In genomic region chr12:50508420-50508819, GRCh38 we compare ENCODE assay signal across 13 cellular contexts. TPM values are rescaled to one million over a fixed set of nuclear protein-coding genes. Genes with fewer than 3 reads are reported as not detected.
A peak's percentile ranks its signal among the peaks of the same experiment; 100 is the strongest.
DNase-seq lines count a peak whose midpoint lies in the region; ATAC-seq and TF ChIP-seq lines count a peak whose summit lies in the region.
"Had no signal": no experiment of that assay in that cellular context is flagged by ENCODE, and none has a peak within 500 bp of the region (broad histone marks: within the 10 kb centered on the region; RNA-seq: fewer than 3 reads in every experiment).

No MANE protein-coding gene starts in this region.

- H3K27ac Mint-ChIP-seq in CD8-positive, alpha-beta T cell: peak overlapping the region; percentile 80
- H3K27ac Mint-ChIP-seq in activated naive CD8-positive, alpha-beta T cell treated with anti-CD3 and anti-CD28 coated beads, Interleukin-2, amount 50 U/mL, for 24 hours: peak overlapping the region; percentile 28
- peak overlapping the region in 5 of 6 donors; percentile 7 to 93 (median 92) for H3K27ac Mint-ChIP-seq in naive B cell

- H3K36me3 ChIP-seq in CD8-positive, alpha-beta T cell (ENCODE audit: insufficient read depth, low read length): no peaks in the 10 kb centered on the region
- no peaks in the 10 kb centered on the region for H3K36me3 ChIP-seq in tibial artery

- H3K9me3 Mint-ChIP-seq in CD8-positive, alpha-beta T cell: no peaks in the 10 kb centered on the region
- H3K9me3 Mint-ChIP-seq in activated naive CD8-positive, alpha-beta T cell treated with anti-CD3 and anti-CD28 coated beads, Interleukin-2, amount 50 U/mL, for 24 hours: no peaks in the 10 kb centered on the region
- no peaks in the 10 kb centered on the region for H3K9me3 Mint-ChIP-seq in naive B cell
- H3K9me3 Mint-ChIP-seq: WTC11 had no signal

- POLR2A ChIA-PET in CD8-positive, alpha-beta T cell (lab: Charles Lee): interaction anchor here (0.5 to 4.2 kb wide), 5 partner anchors 12 to 130 kb away, joined by 3 to 17 read pairs (median 6); no protein-coding TSS in a partner anchor

- CTCF ChIA-PET in CD8-positive, alpha-beta T cell (lab: Charles Lee): interaction anchor here (0.6 to 10.6 kb wide), 6 partner anchors 10 to 141 kb away, joined by 3 to 150 read pairs (median 4); no protein-coding TSS in a partner anchor

- peaks cover 56% of the 10 kb centered on the region for H3K4me1 ChIP-seq in CD8-positive, alpha-beta T cell (ENCODE audit: insufficient read depth, low read length)
- peaks cover 0 to 42% (median 25%) of the 10 kb centered on the region in 4 donors for H3K4me1 ChIP-seq in tibial artery

- H3K27me3 Mint-ChIP-seq in CD8-positive, alpha-beta T cell (ENCODE audit: low read depth): no peaks in the 10 kb centered on the region
- no peaks in the 10 kb centered on the region for H3K27me3 Mint-ChIP-seq in activated naive CD8-positive, alpha-beta T cell treated with anti-CD3 and anti-CD28 coated beads, Interleukin-2, amount 50 U/mL, for 24 hours
- H3K27me3 Mint-ChIP-seq in naive B cell: no peaks in the 10 kb centered on the region

- DNase-seq in AG10803 (ENCODE audit: low read depth): peak; percentile 36
- DNase-seq in CD8-positive, alpha-beta T cell: no peak
- no peak for DNase-seq in activated naive CD8-positive, alpha-beta T cell treated with anti-CD3 and anti-CD28 coated beads, Interleukin-2, amount 50 U/mL, for 24 hours
- no peak for DNase-seq in naive B cell
- no peak for DNase-seq in tibial artery
- no peak for DNase-seq in KG1 (lab: John Stamatoyannopoulos, UW)
- DNase-seq: activated gamma-delta T cell; NCI-H2081; stimulated activated CD4-positive, alpha-beta T cell treated with anti-CD3 and anti-CD28 coated beads, Interleukin-1b, Interleukin-23, amount 100 ng/mL, for 48 hours had no signal

- peak overlapping the region; percentile 94 for H3K4me3 Mint-ChIP-seq in CD8-positive, alpha-beta T cell
- H3K4me3 Mint-ChIP-seq in activated naive CD8-positive, alpha-beta T cell treated with anti-CD3 and anti-CD28 coated beads, Interleukin-2, amount 50 U/mL, for 24 hours: peak overlapping the region; percentile 91
- H3K4me3 Mint-ChIP-seq in naive B cell: peak overlapping the region in 7 of 8 donors; percentile 54 to 99 (median 95)
- H3K4me3 Mint-ChIP-seq: WTC11 had no signal

- intact Hi-C loops in CD8-positive, alpha-beta T cell (cut with DNase I, micrococcal nuclease): loop anchor here in 1 of 2 experiments (5.0 kb wide), 1 partner anchor 39 kb away; no protein-coding TSS in a partner anchor
- intact Hi-C loops in tibial artery (cut with DNase I; ENCODE audit: low total_unique reads): no loop called here

- peak overlapping the region; percentile 14 for H3K27ac ChIP-seq in CD8-positive, alpha-beta T cell (ENCODE audit: low read depth, low read length)
- H3K27ac ChIP-seq in tibial artery: no peak overlapping the region
- H3K27ac ChIP-seq: SJSA1 had no signal

- no peak for TF ChIP-seq CTCF in AG10803 (conservative IDR thresholded peaks at IDR 0.05; ENCODE audit: low read length)
- no peak for TF ChIP-seq CTCF in CD8-positive, alpha-beta T cell (IDR thresholded peaks at IDR 0.05)
- no peak for TF ChIP-seq CTCF in tibial artery (IDR thresholded peaks at IDR 0.05)

- no peak overlapping the region for H3K4me3 ChIP-seq in AG10803 (ENCODE audit: low read length)
- H3K4me3 ChIP-seq in CD8-positive, alpha-beta T cell (ENCODE audit: low read depth, low read length): peak overlapping the region; percentile 13
- H3K4me3 ChIP-seq in tibial artery: no peak overlapping the region
- H3K4me3 ChIP-seq: SJSA1 had no signal

- peaks cover 9% of the 10 kb centered on the region for H3K36me3 Mint-ChIP-seq in CD8-positive, alpha-beta T cell
- peaks cover 3% of the 10 kb centered on the region for H3K36me3 Mint-ChIP-seq in activated naive CD8-positive, alpha-beta T cell treated with anti-CD3 and anti-CD28 coated beads, Interleukin-2, amount 50 U/mL, for 24 hours (ENCODE audit: low read depth)
- no peaks in the 10 kb centered on the region for H3K36me3 Mint-ChIP-seq in naive B cell
- H3K36me3 Mint-ChIP-seq: WTC11 had no signal

- ATAC-seq in CD8-positive, alpha-beta T cell: no peak
- no peak for ATAC-seq in activated naive CD8-positive, alpha-beta T cell treated with anti-CD3 and anti-CD28 coated beads, Interleukin-2, amount 50 U/mL, for 24 hours
- ATAC-seq in naive B cell (ENCODE audit: low read depth in 2 of 2): no peak
- ATAC-seq in HG02623 (IDR thresholded peaks at IDR 0.05; ENCODE audit: unreplicated experiment): no peak
- ATAC-seq in GM18873 (IDR thresholded peaks at IDR 0.05; ENCODE audit: low FRiP score, unreplicated experiment): no peak
- ATAC-seq: WTC11 had no signal

- H3K4me1 Mint-ChIP-seq in CD8-positive, alpha-beta T cell (ENCODE audit: low read depth): peaks cover 66% of the 10 kb centered on the region
- peaks cover 63% of the 10 kb centered on the region for H3K4me1 Mint-ChIP-seq in activated naive CD8-positive, alpha-beta T cell treated with anti-CD3 and anti-CD28 coated beads, Interleukin-2, amount 50 U/mL, for 24 hours
- peaks cover 47 to 74% (median 62%) of the 10 kb centered on the region in 3 donors for H3K4me1 Mint-ChIP-seq in naive B cell

- no peaks in the 10 kb centered on the region for H3K27me3 ChIP-seq in CD8-positive, alpha-beta T cell (ENCODE audit: insufficient read depth, low read length)
- no peaks in the 10 kb centered on the region for H3K27me3 ChIP-seq in tibial artery
- H3K27me3 ChIP-seq: SJSA1 had no signal

- no peaks in the 10 kb centered on the region for H3K9me3 ChIP-seq in CD8-positive, alpha-beta T cell (ENCODE audit: low read length)
- no peaks in the 10 kb centered on the region for H3K9me3 ChIP-seq in tibial artery
- H3K9me3 ChIP-seq: SJSA1 had no signal

RNA-seq across cellular contexts. Expression of gene DIP2B, which starts 3.6 kb away (rescaled TPM):
- total RNA-seq in CD8-positive, alpha-beta T cell: 10 to 100 TPM; 18.8 to 20.7 TPM
- polyA plus RNA-seq in naive B cell (ENCODE audit: low read depth in 6 of 6): 10 to 100 TPM; 13.4 to 26.7 (median 18.1) TPM

Comparison
In these comparisons a context has a peak if more than half of its experiments do, and no peak if none do; other contexts are left out.
1. H3K27ac Mint-ChIP-seq: peak in every context shown above with its lines; median percentile 92 in naive B cell; 80 in CD8-positive, alpha-beta T cell; 28 in activated naive CD8-positive, alpha-beta T cell treated with anti-CD3 and anti-CD28 coated beads, Interleukin-2, amount 50 U/mL, for 24 hours.